In the genomic region with DNA sequence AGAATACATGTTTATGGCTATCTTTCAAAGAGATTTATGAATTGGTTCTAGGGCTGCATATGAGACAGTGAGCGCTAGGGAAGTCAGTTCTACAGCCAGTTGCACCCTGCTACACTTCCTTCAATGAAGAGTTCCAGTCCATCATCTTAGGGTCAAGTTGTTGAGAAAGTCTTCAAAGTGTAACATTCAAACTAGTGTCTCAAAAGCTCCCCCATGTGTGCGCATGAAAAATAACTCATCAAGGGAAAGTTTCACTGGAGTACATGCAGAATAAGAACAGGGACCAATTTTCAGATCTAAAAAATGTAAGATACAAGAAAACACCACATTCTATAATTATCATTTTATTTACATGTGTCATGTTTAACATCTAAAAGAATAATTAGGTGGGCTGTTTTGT, we compare ENCODE assay signal across 8 cellular contexts.
DNase-seq lines count a peak whose midpoint lies in the region; ATAC-seq, FAIRE-seq and TF ChIP-seq lines count a peak whose summit lies in the region.

No MANE protein-coding gene starts in this region.

- H3K9ac ChIP-seq in astrocyte (ENCODE audit: low read length) (no peak overlapping the region), mesenchymal stem cell (ENCODE audit: low read length) (no peak overlapping the region)

- H2BK120ac ChIP-seq in mesenchymal stem cell (ENCODE audit: low read depth, low read length), result no peak overlapping the region

- no peaks in the 10 kb centered on the region for H3K9me3 Mint-ChIP-seq in astrocyte (ENCODE audit: unreplicated experiment)
- H3K9me3 Mint-ChIP-seq in natural killer cell treated with Interleukin-12 subunit alpha and Interleukin-12 subunit beta and Interleukin-15 and Interleukin-18, amount 100 ng/mL, for 72 hours, result peaks cover 5% of the 10 kb centered on the region

- H3K4me3 ChIP-seq in Jurkat, Clone E6-1 (ENCODE audit: low read length), result no peak overlapping the region
- H3K4me3 ChIP-seq in astrocyte (ENCODE audit: insufficient read depth, low read depth, low read length) (no peak overlapping the region), mesenchymal stem cell (ENCODE audit: insufficient read depth in 1 of 2, low read depth in 1 of 2, low read length in 2 of 2) (no peak overlapping the region)

- H3K4me1 Mint-ChIP-seq in astrocyte (ENCODE audit: low read depth, unreplicated experiment), result no peaks in the 10 kb centered on the region
- H3K4me1 Mint-ChIP-seq in natural killer cell treated with Interleukin-12 subunit alpha and Interleukin-12 subunit beta and Interleukin-15 and Interleukin-18, amount 100 ng/mL, for 72 hours (ENCODE audit: low read depth in 2 of 2), result no peaks in the 10 kb centered on the region

- no peaks in the 10 kb centered on the region for H3K4me1 ChIP-seq in astrocyte (ENCODE audit: insufficient read depth, low read length)
- H3K4me1 ChIP-seq in mesenchymal stem cell (ENCODE audit: control insufficient read depth, insufficient read depth, low read depth, low read length), result no peaks in the 10 kb centered on the region

- no peak overlapping the region for H3K4me3 Mint-ChIP-seq in astrocyte (ENCODE audit: unreplicated experiment)
- H3K4me3 Mint-ChIP-seq in natural killer cell treated with Interleukin-12 subunit alpha and Interleukin-12 subunit beta and Interleukin-15 and Interleukin-18, amount 100 ng/mL, for 72 hours, result no peak overlapping the region

- no peak overlapping the region for H3K23ac ChIP-seq in mesenchymal stem cell (ENCODE audit: low read length in 2 of 2)

- 71% methylated on average over 1 of the region's 2 CpGs for WGBS in mesenchymal stem cell

- TF ChIP-seq CTCF in astrocyte (IDR thresholded peaks at IDR 0.05; ENCODE audit: insufficient read depth, low read depth, low read length), result peak; percentile 34

- no peak overlapping the region for H3K4ac ChIP-seq in mesenchymal stem cell (ENCODE audit: low read depth in 1 of 2, low read length in 2 of 2)

- H4K91ac ChIP-seq in mesenchymal stem cell (ENCODE audit: low read length), result no peak overlapping the region

- H3K36me3 Mint-ChIP-seq in astrocyte (ENCODE audit: low read depth, unreplicated experiment), result no peaks in the 10 kb centered on the region
- H3K36me3 Mint-ChIP-seq in natural killer cell treated with Interleukin-12 subunit alpha and Interleukin-12 subunit beta and Interleukin-15 and Interleukin-18, amount 100 ng/mL, for 72 hours, result no peaks in the 10 kb centered on the region

- H2BK12ac ChIP-seq in mesenchymal stem cell (ENCODE audit: low read length in 2 of 2), result no peak overlapping the region

- no peaks in the 10 kb centered on the region for H3K79me2 ChIP-seq in astrocyte (ENCODE audit: insufficient read depth, low read length)

- H2AK5ac ChIP-seq in mesenchymal stem cell (ENCODE audit: low read length, severe bottlenecking), result no peak overlapping the region

- no peak overlapping the region for H3K27ac Mint-ChIP-seq in astrocyte (ENCODE audit: unreplicated experiment)
- no peak overlapping the region for H3K27ac Mint-ChIP-seq in natural killer cell treated with Interleukin-12 subunit alpha and Interleukin-12 subunit beta and Interleukin-15 and Interleukin-18, amount 100 ng/mL, for 72 hours

- no peak overlapping the region for H4K8ac ChIP-seq in mesenchymal stem cell (ENCODE audit: low read length)

- H3K9me3 ChIP-seq in astrocyte (ENCODE audit: insufficient read depth, low read depth, low read length), result no peaks in the 10 kb centered on the region
- no peaks in the 10 kb centered on the region for H3K9me3 ChIP-seq in mesenchymal stem cell (ENCODE audit: control insufficient read depth, low read length)

- H3K4me2 ChIP-seq in astrocyte (ENCODE audit: low read length) (no peak overlapping the region), mesenchymal stem cell (ENCODE audit: low read length, poor library complexity, severe bottlenecking) (no peak overlapping the region)

- H2BK5ac ChIP-seq in mesenchymal stem cell (ENCODE audit: low read depth, low read length, poor library complexity, severe bottlenecking), result no peak overlapping the region

- H3K14ac ChIP-seq in mesenchymal stem cell (ENCODE audit: low read length in 2 of 2), result no peak overlapping the region

- H2AFZ ChIP-seq in astrocyte (ENCODE audit: low read depth, low read length), result no peak overlapping the region
- no peak overlapping the region for H2AFZ ChIP-seq in mesenchymal stem cell (ENCODE audit: low read depth, low read length)

- H3K27ac ChIP-seq in astrocyte (ENCODE audit: low read depth, low read length) (no peak overlapping the region), mesenchymal stem cell (ENCODE audit: low read length, poor library complexity, severe bottlenecking) (no peak overlapping the region)

- H3K79me1 ChIP-seq in mesenchymal stem cell (replicated peaks; ENCODE audit: low read length, poor library complexity, severe bottlenecking), result no peaks in the 10 kb centered on the region

- H3K36me3 ChIP-seq in astrocyte (ENCODE audit: insufficient read depth, low read length) (no peaks in the 10 kb centered on the region), mesenchymal stem cell (ENCODE audit: control insufficient read depth in 1 of 2, insufficient read depth in 2 of 2, low read depth in 1 of 2, low read length in 2 of 2) (no peaks in the 10 kb centered on the region)

- H4K20me1 ChIP-seq in astrocyte (ENCODE audit: insufficient read depth, low read length), result no peaks in the 10 kb centered on the region

- no peak overlapping the region for H3K18ac ChIP-seq in mesenchymal stem cell (ENCODE audit: low read depth in 1 of 2, low read length in 2 of 2)

- DNase-seq in DMS79 treated with DMSO at 0.1 percent for 48 hours (lab: John Stamatoyannopoulos, UW) (peak; percentile 19), DMS79 (lab: John Stamatoyannopoulos, UW) (no peak), astrocyte (ENCODE audit: low read depth) (peak; percentile 9), mesenchymal stem cell (peak; percentile 39), NCI-H2029 treated with DMSO at 0.1 percent for 48 hours (lab: John Stamatoyannopoulos, UW) (no peak)
- peak; percentile 17 for DNase-seq in Jurkat, Clone E6-1 (ENCODE audit: low read depth, low spot score)
- no peak for DNase-seq in natural killer cell treated with Interleukin-12 subunit alpha and Interleukin-12 subunit beta and Interleukin-15 and Interleukin-18, amount 100 ng/mL, for 72 hours (ENCODE audit: low spot score)

- no peak overlapping the region for H2BK15ac ChIP-seq in mesenchymal stem cell (ENCODE audit: low read depth, poor library complexity, severe bottlenecking)

- FAIRE-seq in astrocyte (lab: Jason Lieb, UNC), result peak; percentile 34

- no peaks in the 10 kb centered on the region for H3K27me3 ChIP-seq in astrocyte (ENCODE audit: insufficient read depth, low read length)
- peaks cover 0 to 7% of the 10 kb centered on the region in 2 experiments for H3K27me3 ChIP-seq in mesenchymal stem cell (ENCODE audit: control insufficient read depth in 1 of 2, insufficient read depth in 1 of 2, low read length in 2 of 2)

- no peak for ATAC-seq in natural killer cell treated with Interleukin-12 subunit alpha and Interleukin-12 subunit beta and Interleukin-15 and Interleukin-18, amount 100 ng/mL, for 72 hours
- ATAC-seq in GM21423 (IDR thresholded peaks at IDR 0.05; ENCODE audit: unreplicated experiment), result no peak

- H3K27me3 Mint-ChIP-seq in astrocyte (ENCODE audit: low read depth, unreplicated experiment), result peaks cover 9% of the 10 kb centered on the region
- H3K27me3 Mint-ChIP-seq in natural killer cell treated with Interleukin-12 subunit alpha and Interleukin-12 subunit beta and Interleukin-15 and Interleukin-18, amount 100 ng/mL, for 72 hours, result peaks cover 0 to 3% of the 10 kb centered on the region in 2 donors

Comparison
In these comparisons a context has a peak if more than half of its experiments do, and no peak if none do; other contexts are left out.
1. DNase-seq: peak in DMS79 treated with DMSO at 0.1 percent for 48 hours (single experiment), Jurkat, Clone E6-1 (single experiment), astrocyte (single experiment) and mesenchymal stem cell (single experiment); none in DMS79 (single experiment), natural killer cell treated with Interleukin-12 subunit alpha and Interleukin-12 subunit beta and Interleukin-15 and Interleukin-18, amount 100 ng/mL, for 72 hours (single experiment) and NCI-H2029 treated with DMSO at 0.1 percent for 48 hours (single experiment).